10 cellular contexts compared by ENCODE assay signal in the genomic region with DNA sequence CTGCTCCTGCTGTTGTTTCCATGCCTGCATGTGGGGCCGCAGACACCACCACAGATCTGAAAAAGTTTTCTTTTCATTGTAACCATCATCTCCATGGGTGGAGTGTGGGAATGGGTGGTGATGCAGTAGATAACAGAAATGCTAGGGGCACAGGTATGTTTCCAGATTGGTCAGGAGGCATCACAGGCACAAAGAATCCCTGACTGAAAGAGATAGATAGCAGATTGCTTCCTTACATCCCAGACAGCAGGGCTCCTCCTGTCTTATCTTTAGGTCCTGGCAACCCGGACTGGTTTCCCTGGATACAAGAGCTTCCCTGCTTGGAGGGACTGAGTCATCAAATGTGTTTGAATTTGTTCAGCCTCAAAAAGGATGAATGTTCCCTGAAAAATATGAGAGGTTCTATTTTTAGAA.
DNase-seq lines count a peak whose midpoint lies in the region; ATAC-seq and TF ChIP-seq lines count a peak whose summit lies in the region.
"Had no signal": no experiment of that assay in that cellular context is flagged by ENCODE, and none has a peak within 500 bp of the region (broad histone marks: within the 10 kb centered on the region; RNA-seq: fewer than 3 reads in every experiment).

No MANE protein-coding gene starts in this region.

- no peaks in the 10 kb centered on the region for H3K27me3 ChIP-seq in mesendoderm (ENCODE audit: insufficient read depth, low read length, poor library complexity)
- H3K27me3 ChIP-seq: upper lobe of right lung had no signal

- H3K27ac ChIP-seq in mesendoderm (ENCODE audit: low read depth, low read length), result no peak overlapping the region
- H3K27ac ChIP-seq: upper lobe of right lung had no signal

- H3K4me1 ChIP-seq in mesendoderm (ENCODE audit: control insufficient read depth, low read depth, low read length), result no peaks in the 10 kb centered on the region
- H3K4me1 ChIP-seq: upper lobe of right lung had no signal

- H3K36me3 ChIP-seq in mesendoderm (ENCODE audit: control insufficient read depth, insufficient read depth, low read length), result no peaks in the 10 kb centered on the region
- H3K36me3 ChIP-seq: upper lobe of right lung had no signal

- DNase-seq in COLO829 (ENCODE audit: low spot score), result peak; percentile 9
- DNase-seq in M059J (ENCODE audit: low read depth), result peak; percentile 0
- peak; percentile 33 to 76 for DNase-seq in cardiac fibroblast (ENCODE audit: low read depth in 2 of 2)
- DNase-seq in mesendoderm, result peak; percentile 96
- no peak for DNase-seq in NCI-H2171 treated with DMSO at 0.1 percent for 48 hours (lab: John Stamatoyannopoulos, UW)
- DNase-seq in NCI-H1092 (lab: John Stamatoyannopoulos, UW), result no peak
- no peak for DNase-seq in activated effector memory CD4-positive, alpha-beta T cell treated with anti-CD3 and anti-CD28 coated beads, Interleukin-2, amount 50 U/mL, for 16 hours
- DNase-seq: stimulated activated CD4-positive, alpha-beta T cell treated with anti-CD3 and anti-CD28 coated beads, Interleukin-4, amount 100 ng/mL, for 4 hours; upper lobe of right lung had no signal

- H4K5ac ChIP-seq in mesendoderm (ENCODE audit: low read length), result no peak overlapping the region

- H3K4ac ChIP-seq in mesendoderm (ENCODE audit: low read depth, low read length), result no peak overlapping the region

- no peak overlapping the region for H2BK15ac ChIP-seq in mesendoderm (replicated peaks; ENCODE audit: low read depth)

- no peak for TF ChIP-seq CTCF in cardiac fibroblast (IDR thresholded peaks at IDR 0.05; ENCODE audit: low read depth, low read length)

- H3K79me1 ChIP-seq in mesendoderm (ENCODE audit: low read length), result no peaks in the 10 kb centered on the region

- H4K8ac ChIP-seq in mesendoderm (ENCODE audit: low read depth, low read length), result no peak overlapping the region

- no CpG with 5 or more reads among the region's 2 CpGs for WGBS in mesendoderm (ENCODE audit: extremely low coverage, insufficient coverage, low lambda C conversion rate)

- H3K79me2 ChIP-seq in mesendoderm (ENCODE audit: control insufficient read depth, insufficient read depth, low read length), result no peaks in the 10 kb centered on the region

- H3K9ac ChIP-seq in mesendoderm (ENCODE audit: low read length), result no peak overlapping the region

- no peak overlapping the region for H2AK5ac ChIP-seq in mesendoderm (ENCODE audit: low read length)

- no peak overlapping the region for H3K18ac ChIP-seq in mesendoderm (ENCODE audit: low read length)

- no peak overlapping the region for H3K23ac ChIP-seq in mesendoderm (ENCODE audit: low read length)

- H3K4me3 ChIP-seq in cardiac fibroblast (replicated peaks in 1 of 2; ENCODE audit: low read depth in 2 of 2, low read length in 2 of 2), result no peak overlapping the region
- no peak overlapping the region for H3K4me3 ChIP-seq in mesendoderm (ENCODE audit: low read length)
- H3K4me3 ChIP-seq: upper lobe of right lung had no signal

- H2BK120ac ChIP-seq in mesendoderm (ENCODE audit: low read depth, low read length), result no peak overlapping the region

- no peak overlapping the region for H2BK5ac ChIP-seq in mesendoderm (ENCODE audit: low read length)

- no peak overlapping the region for H3K56ac ChIP-seq in mesendoderm (ENCODE audit: low read length)

- no peak overlapping the region for H3K4me2 ChIP-seq in mesendoderm (ENCODE audit: low read length)

- ATAC-seq in HG03571 (IDR thresholded peaks at IDR 0.05; ENCODE audit: unreplicated experiment), result no peak
- ATAC-seq: upper lobe of right lung had no signal

Comparison
In these comparisons a context has a peak if more than half of its experiments do, and no peak if none do; other contexts are left out.
1. DNase-seq: peak in COLO829 (single experiment), M059J (single experiment), cardiac fibroblast (2 of 2) and mesendoderm (single experiment); none in NCI-H2171 treated with DMSO at 0.1 percent for 48 hours (single experiment), NCI-H1092 (single experiment) and activated effector memory CD4-positive, alpha-beta T cell treated with anti-CD3 and anti-CD28 coated beads, Interleukin-2, amount 50 U/mL, for 16 hours (single experiment).